In the genomic region with DNA sequence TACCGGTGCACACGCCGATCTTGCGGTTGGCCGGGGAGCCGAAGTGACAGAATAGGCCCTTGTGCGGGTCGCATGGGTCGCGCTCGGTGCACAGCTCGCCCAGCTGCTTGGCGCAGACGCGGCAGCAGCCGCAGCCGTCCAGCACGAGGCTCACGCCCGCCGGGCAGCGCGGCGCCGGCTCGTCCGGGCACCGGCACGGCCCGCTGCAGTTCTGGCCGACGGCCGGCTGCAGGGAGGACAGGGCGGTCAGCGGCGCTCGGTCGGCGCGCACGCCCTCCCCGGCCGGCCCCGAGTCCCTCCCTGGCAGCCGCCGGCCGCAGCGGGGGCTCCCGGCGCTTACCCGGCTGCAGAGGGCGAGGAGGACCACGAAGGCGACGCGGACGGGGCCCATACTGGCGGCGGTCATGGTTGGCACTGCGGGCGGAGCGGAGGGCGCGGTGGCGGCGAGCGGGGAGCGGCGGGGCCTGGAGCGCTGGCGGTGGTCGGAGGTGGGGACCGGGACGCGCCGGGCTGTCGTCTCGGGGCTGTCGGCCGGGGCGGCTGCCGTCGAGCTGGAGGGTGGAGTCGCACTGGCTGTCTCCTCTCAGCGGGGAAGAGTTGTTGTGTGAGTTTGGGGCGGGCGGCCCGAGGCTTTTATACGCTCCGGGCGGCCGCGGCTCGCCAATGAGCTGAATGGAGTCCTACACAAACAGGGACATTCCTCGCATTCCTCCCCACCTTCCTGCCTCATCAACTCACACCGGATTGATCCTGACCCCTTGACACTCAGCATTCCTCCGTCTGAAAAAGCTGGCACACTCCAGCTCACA, we compare ENCODE assay signal across 7 cellular contexts. TPM values are rescaled to one million over a fixed set of nuclear protein-coding genes. Genes with fewer than 3 reads are reported as not detected.
DNase-seq lines count a peak whose midpoint lies in the region; ATAC-seq and TF ChIP-seq lines count a peak whose summit lies in the region.

A gene with protein sequence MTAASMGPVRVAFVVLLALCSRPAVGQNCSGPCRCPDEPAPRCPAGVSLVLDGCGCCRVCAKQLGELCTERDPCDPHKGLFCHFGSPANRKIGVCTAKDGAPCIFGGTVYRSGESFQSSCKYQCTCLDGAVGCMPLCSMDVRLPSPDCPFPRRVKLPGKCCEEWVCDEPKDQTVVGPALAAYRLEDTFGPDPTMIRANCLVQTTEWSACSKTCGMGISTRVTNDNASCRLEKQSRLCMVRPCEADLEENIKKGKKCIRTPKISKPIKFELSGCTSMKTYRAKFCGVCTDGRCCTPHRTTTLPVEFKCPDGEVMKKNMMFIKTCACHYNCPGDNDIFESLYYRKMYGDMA (minus strand): TSS at position 606 of the 809 bp plus-strand sequence. CDS start 200 bp downstream, at position 406.

- peak; percentile 98 for DNase-seq in GM04504 (ENCODE audit: low read depth)
- peak; percentile 99 for DNase-seq in HT1080 (ENCODE audit: low read depth)
- DNase-seq in activated naive CD8-positive, alpha-beta T cell treated with anti-CD3 and anti-CD28 coated beads, Interleukin-2, amount 50 U/mL, for 24 hours = peak; percentile 6
- DNase-seq in glomerular endothelial cell (ENCODE audit: extremely low read depth, low read depth, low spot score) = peak; percentile 99
- peak; percentile 78 for DNase-seq in neural crest cell (ENCODE audit: low read depth, low spot score)
- no peak for DNase-seq in midbrain (lab: John Stamatoyannopoulos, UW)

- no peaks in the 10 kb centered on the region for H3K9me3 Mint-ChIP-seq in activated naive CD8-positive, alpha-beta T cell treated with anti-CD3 and anti-CD28 coated beads, Interleukin-2, amount 50 U/mL, for 24 hours
- H3K9me3 Mint-ChIP-seq in neural crest cell = no peaks in the 10 kb centered on the region

- peaks cover 66% of the 10 kb centered on the region for H3K27me3 Mint-ChIP-seq in activated naive CD8-positive, alpha-beta T cell treated with anti-CD3 and anti-CD28 coated beads, Interleukin-2, amount 50 U/mL, for 24 hours
- H3K27me3 Mint-ChIP-seq in neural crest cell (ENCODE audit: low read depth) = no peaks in the 10 kb centered on the region

- peak; percentile 15 for ATAC-seq in activated naive CD8-positive, alpha-beta T cell treated with anti-CD3 and anti-CD28 coated beads, Interleukin-2, amount 50 U/mL, for 24 hours
- ATAC-seq in HG02852 (IDR thresholded peaks at IDR 0.05; ENCODE audit: unreplicated experiment) = no peak

- H3K27ac Mint-ChIP-seq in activated naive CD8-positive, alpha-beta T cell treated with anti-CD3 and anti-CD28 coated beads, Interleukin-2, amount 50 U/mL, for 24 hours = no peak within 1 kb of the TSS
- peak within 1 kb of the TSS; percentile 95 for H3K27ac Mint-ChIP-seq in neural crest cell (ENCODE audit: unreplicated experiment)

- H3K4me1 Mint-ChIP-seq in activated naive CD8-positive, alpha-beta T cell treated with anti-CD3 and anti-CD28 coated beads, Interleukin-2, amount 50 U/mL, for 24 hours = peaks cover 10% of the 10 kb centered on the region
- H3K4me1 Mint-ChIP-seq in neural crest cell = peaks cover 68% of the 10 kb centered on the region

- TF ChIP-seq CTCF in neural crest cell (conservative IDR thresholded peaks at IDR 0.05) = peak; percentile 45

- no peaks in the 10 kb centered on the region for H3K36me3 Mint-ChIP-seq in activated naive CD8-positive, alpha-beta T cell treated with anti-CD3 and anti-CD28 coated beads, Interleukin-2, amount 50 U/mL, for 24 hours (ENCODE audit: low read depth)
- peaks cover 2% of the 10 kb centered on the region for H3K36me3 Mint-ChIP-seq in neural crest cell (ENCODE audit: low read depth)

- peak within 1 kb of the TSS; percentile 72 for H3K4me3 Mint-ChIP-seq in activated naive CD8-positive, alpha-beta T cell treated with anti-CD3 and anti-CD28 coated beads, Interleukin-2, amount 50 U/mL, for 24 hours
- peak within 1 kb of the TSS; percentile 94 for H3K4me3 Mint-ChIP-seq in neural crest cell

RNA-seq across cellular contexts. Expression of the gene that starts here (rescaled TPM):
- total RNA-seq in HT1080 (2014; rRNA removed; shearing (Covaris generic)) = 25.7 and 41.6 TPM in 2 replicates
- 411 and 567 TPM in 2 replicates for polyA plus RNA-seq in HT1080 (2015; cell fraction: cytosol; rRNA removed)
- 1,331 and 1,345 TPM in 2 replicates for polyA plus RNA-seq in HT1080 (2015; cell fraction: nucleus; rRNA removed)
- total RNA-seq in glomerular endothelial cell (551 and 1,253 TPM in 2 replicates), neural crest cell (20.3 and 24.2 TPM in 2 replicates)

Comparison
In these comparisons a context has a peak if more than half of its experiments do, and no peak if none do; other contexts are left out.
1. RNA of the gene that starts here (total RNA-seq): 551 to 1,253 TPM in glomerular endothelial cell; 25.7 to 41.6 TPM in HT1080 and 20.3 to 24.2 TPM in neural crest cell; every median in the first group is over 10 times any median in the second.